ENCODE assay signal across 8 cellular contexts in genomic region chr12:68332726-68333630, GRCh38. TPM values are rescaled to one million over a fixed set of nuclear protein-coding genes. Genes with fewer than 3 reads are reported as not detected.
DNase-seq lines count a peak whose midpoint lies in the region; ATAC-seq and TF ChIP-seq lines count a peak whose summit lies in the region.

No MANE protein-coding gene starts in this region.

- peak overlapping the region; percentile 84 to 86 for H3K4me3 ChIP-seq in left lung
- peak overlapping the region in 2 of 3 donors; percentile 50 to 80 for H3K4me3 ChIP-seq in thyroid gland (replicated peaks in 1 of 3)

- DNase-seq in activated CD8-positive, alpha-beta memory T cell treated with anti-CD3 and anti-CD28 coated beads, Interleukin-2, amount 10 ng/mL, durations not matched to agents 7 days and 5 days = no peak
- no peak for DNase-seq in activated CD8-positive, alpha-beta memory T cell treated with anti-CD3 and anti-CD28 coated beads, Interleukin-2, amount 50 U/mL, for 4 hours
- no peak for DNase-seq in activated naive CD8-positive, alpha-beta T cell treated with anti-CD3 and anti-CD28 coated beads, Interleukin-2, amount 50 U/mL, for 24 hours
- DNase-seq in left lung = no peak
- DNase-seq in thyroid gland = no peak
- DNase-seq in Ammon's horn (ENCODE audit: low spot score) = no peak
- DNase-seq in stimulated activated CD4-positive, alpha-beta T cell treated with anti-CD3 and anti-CD28 coated beads, Interleukin-4, amount 100 ng/mL, for 4 hours = no peak
- no peak for DNase-seq in activated CD4-positive, CD25-positive, alpha-beta regulatory T cell (lab: John Stamatoyannopoulos, UW)

- H3K27me3 ChIP-seq in left lung = no peaks in the 10 kb centered on the region
- H3K27me3 ChIP-seq in thyroid gland = no peaks in the 10 kb centered on the region

- no peak for TF ChIP-seq CTCF in left lung (IDR thresholded peaks at IDR 0.05)
- no peak for TF ChIP-seq CTCF in thyroid gland (IDR thresholded peaks at IDR 0.05)

- H3K36me3 ChIP-seq in left lung (no peaks in the 10 kb centered on the region), thyroid gland (no peaks in the 10 kb centered on the region)

- H3K4me1 ChIP-seq in left lung (peaks cover 8 to 17% of the 10 kb centered on the region in 2 donors), thyroid gland (peaks cover 6 to 9% of the 10 kb centered on the region in 2 donors)

- peaks cover 18% of the 10 kb centered on the region for H3K27me3 Mint-ChIP-seq in activated CD8-positive, alpha-beta memory T cell treated with anti-CD3 and anti-CD28 coated beads, Interleukin-2, amount 10 ng/mL, durations not matched to agents 7 days and 5 days
- no peaks in the 10 kb centered on the region for H3K27me3 Mint-ChIP-seq in activated naive CD8-positive, alpha-beta T cell treated with anti-CD3 and anti-CD28 coated beads, Interleukin-2, amount 50 U/mL, for 24 hours

- CTCF ChIA-PET in activated CD8-positive, alpha-beta memory T cell treated with anti-CD3 and anti-CD28 coated beads, Interleukin-2, amount 10 ng/mL, durations not matched to agents 7 days and 5 days (lab: Charles Lee) = interaction anchor here (1.0 to 2.1 kb wide), 4 partner anchors 16 to 292 kb away, joined by 3 to 9 read pairs (median 6); partner anchors contain the start of gene IL26

- peaks cover 5% of the 10 kb centered on the region for H3K36me3 Mint-ChIP-seq in activated CD8-positive, alpha-beta memory T cell treated with anti-CD3 and anti-CD28 coated beads, Interleukin-2, amount 10 ng/mL, durations not matched to agents 7 days and 5 days
- peaks cover 2% of the 10 kb centered on the region for H3K36me3 Mint-ChIP-seq in activated naive CD8-positive, alpha-beta T cell treated with anti-CD3 and anti-CD28 coated beads, Interleukin-2, amount 50 U/mL, for 24 hours (ENCODE audit: low read depth)

- no peak for ATAC-seq in activated CD8-positive, alpha-beta memory T cell treated with anti-CD3 and anti-CD28 coated beads, Interleukin-2, amount 10 ng/mL, durations not matched to agents 7 days and 5 days
- no peak for ATAC-seq in activated naive CD8-positive, alpha-beta T cell treated with anti-CD3 and anti-CD28 coated beads, Interleukin-2, amount 50 U/mL, for 24 hours
- ATAC-seq in left lung = no peak

- H3K27ac ChIP-seq in left lung (peak overlapping the region; percentile 46 to 74), thyroid gland (peak overlapping the region in 1 of 3 donors; percentile 53)

- no peaks in the 10 kb centered on the region for H3K9me3 Mint-ChIP-seq in activated CD8-positive, alpha-beta memory T cell treated with anti-CD3 and anti-CD28 coated beads, Interleukin-2, amount 10 ng/mL, durations not matched to agents 7 days and 5 days (ENCODE audit: low read depth)
- H3K9me3 Mint-ChIP-seq in activated naive CD8-positive, alpha-beta T cell treated with anti-CD3 and anti-CD28 coated beads, Interleukin-2, amount 50 U/mL, for 24 hours = no peaks in the 10 kb centered on the region

- H3K27ac Mint-ChIP-seq in activated CD8-positive, alpha-beta memory T cell treated with anti-CD3 and anti-CD28 coated beads, Interleukin-2, amount 10 ng/mL, durations not matched to agents 7 days and 5 days = peak overlapping the region; percentile 65
- H3K27ac Mint-ChIP-seq in activated naive CD8-positive, alpha-beta T cell treated with anti-CD3 and anti-CD28 coated beads, Interleukin-2, amount 50 U/mL, for 24 hours = peak overlapping the region; percentile 55

- H3K9me3 ChIP-seq in left lung (no peaks in the 10 kb centered on the region), thyroid gland (no peaks in the 10 kb centered on the region)

- H3K4me1 Mint-ChIP-seq in activated CD8-positive, alpha-beta memory T cell treated with anti-CD3 and anti-CD28 coated beads, Interleukin-2, amount 10 ng/mL, durations not matched to agents 7 days and 5 days = peaks cover 42% of the 10 kb centered on the region
- H3K4me1 Mint-ChIP-seq in activated naive CD8-positive, alpha-beta T cell treated with anti-CD3 and anti-CD28 coated beads, Interleukin-2, amount 50 U/mL, for 24 hours = peaks cover 34% of the 10 kb centered on the region

- intact Hi-C loops in left lung (cut with DNase I) (no loop called here), thyroid gland (cut with DNase I) (no loop called here)

- peak overlapping the region; percentile 79 for H3K4me3 Mint-ChIP-seq in activated CD8-positive, alpha-beta memory T cell treated with anti-CD3 and anti-CD28 coated beads, Interleukin-2, amount 10 ng/mL, durations not matched to agents 7 days and 5 days
- peak overlapping the region; percentile 87 for H3K4me3 Mint-ChIP-seq in activated naive CD8-positive, alpha-beta T cell treated with anti-CD3 and anti-CD28 coated beads, Interleukin-2, amount 50 U/mL, for 24 hours

- no peak for TF ChIP-seq POLR2A in thyroid gland (IDR thresholded peaks at IDR 0.05)

- 52 to 55% methylated on average over 18 of the region's 18 CpGs for WGBS in thyroid gland, 2 donors

RNA-seq across cellular contexts. Expression of gene MDM1, which starts 0.8 kb away (rescaled TPM):
- total RNA-seq in activated CD8-positive, alpha-beta memory T cell treated with anti-CD3 and anti-CD28 coated beads, Interleukin-2, amount 10 ng/mL, durations not matched to agents 7 days and 5 days = 10 to 100 TPM; 22.2 to 27.6 TPM
- total RNA-seq in left lung = 10 to 100 TPM in 1 of 2 donors, 1 to 10 TPM in 1; 9.3 to 14.6 TPM
- total RNA-seq in thyroid gland = 10 to 100 TPM; 28.1 to 33.9 (median 29.6) TPM
